Comparison of ENCODE assay signal across 10 cellular contexts in the genomic region with DNA sequence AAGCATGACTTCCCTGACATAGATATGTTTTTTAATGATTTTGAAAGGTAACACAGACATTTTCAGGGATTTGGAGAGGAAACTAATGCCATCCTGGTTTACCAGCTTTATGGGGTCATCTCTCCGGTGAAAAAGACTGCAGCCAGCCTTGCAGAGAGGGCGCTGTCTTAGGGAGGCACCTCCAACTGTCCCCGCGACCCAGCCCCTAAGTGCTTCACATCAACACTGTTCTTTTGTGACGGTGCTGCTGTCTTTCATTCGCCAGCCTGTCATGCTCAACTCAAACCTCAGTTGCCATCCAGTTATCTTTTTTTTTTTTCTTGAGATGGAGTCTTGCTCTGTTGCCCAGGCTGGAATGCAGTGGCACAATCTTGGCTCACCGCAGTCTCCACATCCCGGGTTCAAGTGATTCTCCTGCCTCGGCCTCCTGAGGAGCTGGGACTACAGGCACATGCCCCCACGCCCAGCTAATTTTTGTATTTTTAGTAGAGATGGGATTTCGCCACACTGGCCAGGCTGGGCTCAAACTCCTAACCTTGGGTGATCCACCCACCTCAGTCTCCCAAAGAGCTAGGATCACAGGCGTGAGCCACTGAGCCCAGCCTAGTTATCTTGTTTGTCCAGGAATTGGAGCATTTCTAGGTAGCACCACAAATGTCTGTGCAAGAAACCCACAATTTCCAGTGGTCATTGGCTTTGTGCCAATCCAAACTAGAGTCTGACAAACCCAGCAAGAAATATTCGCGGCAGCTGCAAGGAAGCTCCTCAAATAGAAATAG. TPM values are rescaled to one million over a fixed set of nuclear protein-coding genes. Genes with fewer than 3 reads are reported as not detected.
DNase-seq lines count a peak whose midpoint lies in the region; ATAC-seq and TF ChIP-seq lines count a peak whose summit lies in the region.
"Had no signal": no experiment of that assay in that cellular context is flagged by ENCODE, and none has a peak within 500 bp of the region (broad histone marks: within the 10 kb centered on the region; RNA-seq: fewer than 3 reads in every experiment).

No MANE protein-coding gene starts in this region.

- no peaks in the 10 kb centered on the region for H3K27me3 Mint-ChIP-seq in T-helper 17 cell

- H3K27ac Mint-ChIP-seq in T-helper 17 cell: no peak overlapping the region

- no peak overlapping the region for H4K91ac ChIP-seq in mesenchymal stem cell (ENCODE audit: low read length)

- DNase-seq in Daoy (ENCODE audit: low read depth): peak; percentile 92
- DNase-seq in astrocyte of the spinal cord (ENCODE audit: low read depth, low spot score): peak; percentile 84
- DNase-seq in mesenchymal stem cell: peak; percentile 77
- DNase-seq in hypothalamus (lab: John Stamatoyannopoulos, UW): no peak
- DNase-seq in T-helper 17 cell: no peak
- no peak for DNase-seq in NCI-H2107 (lab: John Stamatoyannopoulos, UW)
- no peak for DNase-seq in thyroid gland
- DNase-seq: activated CD4-positive, alpha-beta T cell treated with anti-CD3 and anti-CD28 coated beads for 1 hour; activated naive CD8-positive, alpha-beta T cell treated with anti-CD3 and anti-CD28 coated beads, Interleukin-2, amount 10 ng/mL, durations not matched to agents 7 days and 5 days had no signal

- H3K23ac ChIP-seq in mesenchymal stem cell (ENCODE audit: low read length in 2 of 2): no peak overlapping the region

- no peak overlapping the region for H3K9ac ChIP-seq in Loucy (ENCODE audit: low read depth, low read length, poor library complexity, severe bottlenecking)
- H3K9ac ChIP-seq in mesenchymal stem cell (ENCODE audit: low read length): no peak overlapping the region

- no peak overlapping the region for H4K8ac ChIP-seq in mesenchymal stem cell (ENCODE audit: low read length)

- no peak overlapping the region for H2BK15ac ChIP-seq in mesenchymal stem cell (ENCODE audit: low read depth, poor library complexity, severe bottlenecking)

- H3K4ac ChIP-seq in mesenchymal stem cell (ENCODE audit: low read depth in 1 of 2, low read length in 2 of 2): peak overlapping the region in 1 of 2 experiments; percentile 54

- H3K36me3 ChIP-seq in Loucy (ENCODE audit: insufficient read depth, low read length): no peaks in the 10 kb centered on the region
- peaks cover 0 to 8% of the 10 kb centered on the region in 2 experiments for H3K36me3 ChIP-seq in mesenchymal stem cell (ENCODE audit: control insufficient read depth in 1 of 2, insufficient read depth in 2 of 2, low read depth in 1 of 2, low read length in 2 of 2)
- no peaks in the 10 kb centered on the region for H3K36me3 ChIP-seq in thyroid gland

- no peak overlapping the region for H3K14ac ChIP-seq in mesenchymal stem cell (ENCODE audit: low read length in 2 of 2)

- peaks cover 9% of the 10 kb centered on the region for H3K4me1 ChIP-seq in Loucy (ENCODE audit: insufficient read depth, low read length, poor library complexity, severe bottlenecking)
- peaks cover 37% of the 10 kb centered on the region for H3K4me1 ChIP-seq in mesenchymal stem cell (ENCODE audit: control insufficient read depth, insufficient read depth, low read depth, low read length)
- no peaks in the 10 kb centered on the region for H3K4me1 ChIP-seq in thyroid gland

- peaks cover 3% of the 10 kb centered on the region for H3K79me1 ChIP-seq in mesenchymal stem cell (replicated peaks; ENCODE audit: low read length, poor library complexity, severe bottlenecking)

- H2BK5ac ChIP-seq in mesenchymal stem cell (ENCODE audit: low read depth, low read length, poor library complexity, severe bottlenecking): no peak overlapping the region

- WGBS in mesenchymal stem cell: 75% methylated on average over 13 of the region's 14 CpGs
- 76 to 80% methylated on average over 14 of the region's 14 CpGs for WGBS in thyroid gland, 2 donors

- no peak overlapping the region for H2BK120ac ChIP-seq in mesenchymal stem cell (ENCODE audit: low read depth, low read length)

- H3K4me3 Mint-ChIP-seq in T-helper 17 cell: no peak overlapping the region
- H3K4me3 Mint-ChIP-seq: activated naive CD8-positive, alpha-beta T cell treated with anti-CD3 and anti-CD28 coated beads, Interleukin-2, amount 10 ng/mL, durations not matched to agents 7 days and 5 days had no signal

- in situ Hi-C loops in astrocyte of the spinal cord (cut with HindIII; ENCODE audit: low sequenced_read_pairs): no loop called here

- no peak overlapping the region for H3K18ac ChIP-seq in mesenchymal stem cell (ENCODE audit: low read depth in 1 of 2, low read length in 2 of 2)

- H3K4me2 ChIP-seq in Loucy (ENCODE audit: low read depth, low read length, poor library complexity, severe bottlenecking) (peak overlapping the region; percentile 10), mesenchymal stem cell (ENCODE audit: low read length, poor library complexity, severe bottlenecking) (peak overlapping the region; percentile 65)

- no peaks in the 10 kb centered on the region for H3F3A ChIP-seq in Loucy (ENCODE audit: low read depth)

- no peaks in the 10 kb centered on the region for H3K36me3 Mint-ChIP-seq in T-helper 17 cell (ENCODE audit: low read depth)
- H3K36me3 Mint-ChIP-seq: activated naive CD8-positive, alpha-beta T cell treated with anti-CD3 and anti-CD28 coated beads, Interleukin-2, amount 10 ng/mL, durations not matched to agents 7 days and 5 days had no signal

- TF ChIP-seq CTCF in Loucy (conservative IDR thresholded peaks at IDR 0.05; ENCODE audit: low read length) (no peak), astrocyte of the spinal cord (IDR thresholded peaks at IDR 0.05; ENCODE audit: low read depth, low read length) (no peak), thyroid gland (IDR thresholded peaks at IDR 0.05) (no peak)

- ATAC-seq in T-helper 17 cell: no peak

- no peaks in the 10 kb centered on the region for H3K9me3 ChIP-seq in Loucy (ENCODE audit: insufficient read depth, low read depth, low read length)
- no peaks in the 10 kb centered on the region for H3K9me3 ChIP-seq in mesenchymal stem cell (ENCODE audit: control insufficient read depth, low read length)
- H3K9me3 ChIP-seq in T-helper 17 cell (ENCODE audit: control insufficient read depth, low read length, poor library complexity, severe bottlenecking): no peaks in the 10 kb centered on the region
- H3K9me3 ChIP-seq in thyroid gland: no peaks in the 10 kb centered on the region

- no peaks in the 10 kb centered on the region for H4K20me1 ChIP-seq in Loucy (ENCODE audit: insufficient read depth, low read length, poor library complexity, severe bottlenecking)

- H3K4me1 Mint-ChIP-seq in T-helper 17 cell: peaks cover 16% of the 10 kb centered on the region

- H2AK5ac ChIP-seq in mesenchymal stem cell (ENCODE audit: low read length, severe bottlenecking): no peak overlapping the region

- H2AFZ ChIP-seq in Loucy (ENCODE audit: low read length): no peak overlapping the region
- H2AFZ ChIP-seq in mesenchymal stem cell (ENCODE audit: low read depth, low read length): no peak overlapping the region

- H3K27ac ChIP-seq in mesenchymal stem cell (ENCODE audit: low read length, poor library complexity, severe bottlenecking) (peak overlapping the region; percentile 55), thyroid gland (no peak overlapping the region)

- no peaks in the 10 kb centered on the region for H3K9me2 ChIP-seq in Loucy (replicated peaks; ENCODE audit: low read depth, low read length)

- intact Hi-C loops in thyroid gland (cut with DNase I): no loop called here

- H3K79me2 ChIP-seq in Loucy (ENCODE audit: insufficient read depth, low read length): no peaks in the 10 kb centered on the region

- H3K27me3 ChIP-seq in Loucy (ENCODE audit: insufficient read depth, low read length, poor library complexity, severe bottlenecking): no peaks in the 10 kb centered on the region
- peaks cover 42 to 89% of the 10 kb centered on the region in 2 experiments for H3K27me3 ChIP-seq in mesenchymal stem cell (ENCODE audit: control insufficient read depth in 1 of 2, insufficient read depth in 1 of 2, low read length in 2 of 2)
- no peaks in the 10 kb centered on the region for H3K27me3 ChIP-seq in thyroid gland

- no peak for TF ChIP-seq POLR2A in thyroid gland (IDR thresholded peaks at IDR 0.05)

- peak overlapping the region in 1 of 2 experiments; percentile 75 for H2BK12ac ChIP-seq in mesenchymal stem cell (ENCODE audit: low read length in 2 of 2)

- H3K4me3 ChIP-seq in Loucy (ENCODE audit: low read length, poor library complexity, severe bottlenecking) (no peak overlapping the region), astrocyte of the spinal cord (ENCODE audit: low read depth, low read length) (no peak overlapping the region), mesenchymal stem cell (ENCODE audit: insufficient read depth in 1 of 2, low read depth in 1 of 2, low read length in 2 of 2) (no peak overlapping the region), thyroid gland (replicated peaks in 1 of 3) (no peak overlapping the region)

RNA-seq across cellular contexts. Expression of gene PDE9A, which starts 24.1 kb away (rescaled TPM):
- total RNA-seq in Daoy (2014; rRNA removed; shearing (Covaris generic)): 0.17 TPM in 1 of 2 replicates, not detected in the other
- 24.7 TPM for polyA plus RNA-seq in mesenchymal stem cell (2013, experiment 1 of 2)
- polyA plus RNA-seq in mesenchymal stem cell (2013, experiment 2 of 2): 24.2 TPM
- total RNA-seq in T-helper 17 cell: 1 to 10 TPM; 4.9 to 6.6 TPM
- 10 to 100 TPM in 2 of 4 donors, 1 to 10 TPM in 2; 6.9 to 13.0 (median 11.1) TPM for total RNA-seq in thyroid gland

Comparison
In these comparisons a context has a peak if more than half of its experiments do, and no peak if none do; other contexts are left out.
1. DNase-seq: peak in Daoy (single experiment), astrocyte of the spinal cord (single experiment) and mesenchymal stem cell (single experiment); none in hypothalamus (0 of 51), T-helper 17 cell (0 of 3), NCI-H2107 (single experiment) and thyroid gland (0 of 2).